In the genomic region with DNA sequence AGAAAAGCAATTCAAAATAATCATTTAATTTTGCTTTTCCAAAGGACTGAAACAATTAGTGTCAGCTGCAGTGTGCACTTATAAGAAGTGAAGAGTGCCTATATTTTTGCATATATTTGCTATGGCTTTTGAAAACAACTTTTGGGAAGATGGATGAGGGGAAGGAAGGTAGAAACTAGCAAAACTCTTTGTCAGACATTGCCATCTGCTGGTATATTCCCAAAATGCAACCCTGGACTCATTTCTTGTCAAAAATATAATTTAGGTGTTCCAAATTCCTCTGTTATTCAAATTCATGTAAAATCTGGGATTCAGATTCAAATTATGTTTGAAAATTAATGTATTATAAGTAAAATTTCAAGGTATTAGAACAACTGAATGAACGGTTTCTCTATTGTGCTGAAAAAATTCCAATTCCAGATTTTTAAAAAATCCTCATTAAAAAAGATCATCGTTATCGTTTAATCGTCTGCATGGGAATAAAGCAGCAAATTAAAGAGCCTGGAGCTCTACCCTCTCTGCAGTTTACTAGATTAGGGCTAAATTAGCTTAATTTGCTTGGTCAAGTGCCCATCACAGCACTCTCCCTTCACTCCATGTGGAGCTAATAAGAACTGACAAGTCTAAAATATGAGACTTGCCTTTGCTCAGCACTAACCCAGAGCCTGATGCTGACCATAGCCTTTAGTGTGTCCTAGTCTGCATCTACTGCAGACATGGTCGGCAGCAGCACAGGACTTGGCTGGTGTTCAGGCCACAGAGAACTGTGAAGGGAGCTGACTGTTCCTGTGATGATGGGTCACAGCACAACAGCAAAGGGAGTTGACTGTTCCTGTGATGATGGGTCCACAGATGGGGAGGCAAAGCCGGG, we compare ENCODE assay signal across 8 cellular contexts.
A peak's percentile ranks its signal among the peaks of the same experiment; 100 is the strongest.
DNase-seq lines count a peak whose midpoint lies in the region; ATAC-seq lines count a peak whose summit lies in the region.

No MANE protein-coding gene starts in this region.

- H3K9me3 Mint-ChIP-seq in activated CD4-positive, alpha-beta T cell treated with anti-CD3 and anti-CD28 coated beads, Interleukin-2, amount 10 ng/mL, durations not matched to agents 24 days and 14 days = no peaks in the 10 kb centered on the region

- no peaks in the 10 kb centered on the region for H3K4me1 Mint-ChIP-seq in activated CD4-positive, alpha-beta T cell treated with anti-CD3 and anti-CD28 coated beads, Interleukin-2, amount 10 ng/mL, durations not matched to agents 24 days and 14 days

- ATAC-seq in GM21825 (IDR thresholded peaks at IDR 0.05; ENCODE audit: unreplicated experiment) = no peak

- intact Hi-C loops in activated CD4-positive, alpha-beta T cell treated with anti-CD3 and anti-CD28 coated beads, Interleukin-2, amount 10 ng/mL, durations not matched to agents 24 days and 14 days (cut with micrococcal nuclease) = loop anchor here (1.0 to 5.0 kb wide), 2 partner anchors 344 to 550 kb away; no protein-coding TSS in a partner anchor

- H3K27ac Mint-ChIP-seq in activated CD4-positive, alpha-beta T cell treated with anti-CD3 and anti-CD28 coated beads, Interleukin-2, amount 10 ng/mL, durations not matched to agents 24 days and 14 days = no peak overlapping the region

- DNase-seq in activated CD4-positive, alpha-beta T cell treated with anti-CD3 and anti-CD28 coated beads, Interleukin-2, amount 10 ng/mL, durations not matched to agents 24 days and 14 days = peak; percentile 65
- DNase-seq in activated CD4-positive, alpha-beta T cell treated with anti-CD3 and anti-CD28 coated beads, Interleukin-2, amount 50 U/mL, for 48 hours = no peak
- DNase-seq in NAMALWA (ENCODE audit: low spot score) (peak; percentile 40), brain pericyte (ENCODE audit: low read depth, low spot score) (peak; percentile 6), kidney glomerular epithelial cell (lab: John Stamatoyannopoulos, UW) (peak; percentile 77), T-helper 9 cell (no peak), NK-92 (lab: John Stamatoyannopoulos, UW; ENCODE audit: unreplicated experiment) (no peak)

- no peaks in the 10 kb centered on the region for H3K36me3 Mint-ChIP-seq in activated CD4-positive, alpha-beta T cell treated with anti-CD3 and anti-CD28 coated beads, Interleukin-2, amount 10 ng/mL, durations not matched to agents 24 days and 14 days (ENCODE audit: low read depth)

- H3K4me3 Mint-ChIP-seq in activated CD4-positive, alpha-beta T cell treated with anti-CD3 and anti-CD28 coated beads, Interleukin-2, amount 10 ng/mL, durations not matched to agents 24 days and 14 days = no peak overlapping the region

- no peaks in the 10 kb centered on the region for H3K27me3 Mint-ChIP-seq in activated CD4-positive, alpha-beta T cell treated with anti-CD3 and anti-CD28 coated beads, Interleukin-2, amount 10 ng/mL, durations not matched to agents 24 days and 14 days

Comparison
In these comparisons a context has a peak if more than half of its experiments do, and no peak if none do; other contexts are left out.
1. DNase-seq: peak in activated CD4-positive, alpha-beta T cell treated with anti-CD3 and anti-CD28 coated beads, Interleukin-2, amount 10 ng/mL, durations not matched to agents 24 days and 14 days (single experiment), NAMALWA (single experiment), brain pericyte (single experiment) and kidney glomerular epithelial cell (single experiment); none in activated CD4-positive, alpha-beta T cell treated with anti-CD3 and anti-CD28 coated beads, Interleukin-2, amount 50 U/mL, for 48 hours (0 of 2), T-helper 9 cell (single experiment) and NK-92 (single experiment).